22 cellular contexts compared by ENCODE assay signal in the genomic region with DNA sequence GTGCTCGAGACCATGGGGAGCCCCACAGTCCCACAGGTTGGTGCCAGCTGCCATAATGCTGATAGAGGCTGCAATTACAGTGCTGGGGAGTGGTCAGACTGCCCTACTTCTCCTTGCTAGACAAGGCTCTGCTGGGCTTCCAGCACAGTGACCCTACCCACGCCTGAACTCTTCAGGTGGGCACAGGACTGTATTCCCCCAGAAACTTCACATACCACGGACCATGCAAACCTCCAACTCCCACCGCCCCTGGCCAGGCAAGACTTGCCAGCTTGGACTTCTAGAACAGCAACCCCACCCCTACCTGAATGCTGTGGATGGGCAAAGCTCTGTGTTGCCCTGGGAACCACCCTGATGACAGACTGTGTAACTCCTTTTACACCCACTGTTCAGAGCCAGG.
DNase-seq lines count a peak whose midpoint lies in the region; ATAC-seq, FAIRE-seq and TF ChIP-seq lines count a peak whose summit lies in the region.
"Had no signal": no experiment of that assay in that cellular context is flagged by ENCODE, and none has a peak within 500 bp of the region (broad histone marks: within the 10 kb centered on the region; RNA-seq: fewer than 3 reads in every experiment).

No MANE protein-coding gene starts in this region.

- H3K18ac ChIP-seq in trophoblast cell (ENCODE audit: low read length): no peak overlapping the region

- H3K4me1 ChIP-seq in trophoblast cell (ENCODE audit: control insufficient read depth in 1 of 2, insufficient read depth in 2 of 2, low read length in 2 of 2): no peaks in the 10 kb centered on the region
- no peaks in the 10 kb centered on the region for H3K4me1 ChIP-seq in upper lobe of left lung
- no peaks in the 10 kb centered on the region for H3K4me1 ChIP-seq in small intestine (ENCODE audit: control insufficient read depth in 2 of 2, insufficient read depth in 1 of 2, low read depth in 1 of 2, low read length in 1 of 2)
- H3K4me1 ChIP-seq: A549; BE2C; BLaER1 treated with 17β-estradiol and CSF1 and Interleukin-3, amounts not matched to agents 10 nM and 100 nM had no signal

- H3K14ac ChIP-seq in trophoblast cell (ENCODE audit: low read length): no peak overlapping the region

- no peak overlapping the region for H2BK120ac ChIP-seq in trophoblast cell (ENCODE audit: insufficient read depth, low read length, poor library complexity)

- H3K9me3 ChIP-seq in trophoblast cell (ENCODE audit: insufficient read depth, low read depth, low read length): no peaks in the 10 kb centered on the region
- no peaks in the 10 kb centered on the region for H3K9me3 ChIP-seq in upper lobe of left lung
- H3K9me3 ChIP-seq in small intestine (ENCODE audit: control insufficient read depth, low read depth): no peaks in the 10 kb centered on the region
- H3K9me3 ChIP-seq: BE2C; BLaER1 treated with 17β-estradiol and CSF1 and Interleukin-3, amounts not matched to agents 10 nM and 100 nM had no signal

- no peak overlapping the region for H2AK5ac ChIP-seq in trophoblast cell (ENCODE audit: low read length)

- H2BK12ac ChIP-seq in trophoblast cell (ENCODE audit: low read length): no peak overlapping the region

- H3K27me3 Mint-ChIP-seq in chondrocyte (ENCODE audit: low read depth): no peaks in the 10 kb centered on the region
- H3K27me3 Mint-ChIP-seq: CD4-positive, alpha-beta memory T cell had no signal

- H3K27me3 ChIP-seq in trophoblast cell (ENCODE audit: insufficient read depth, low read length) (no peaks in the 10 kb centered on the region), upper lobe of left lung (no peaks in the 10 kb centered on the region), small intestine (ENCODE audit: control insufficient read depth in 2 of 2, insufficient read depth in 2 of 2, low read length in 2 of 2) (no peaks in the 10 kb centered on the region)
- H3K27me3 ChIP-seq: BE2C; BLaER1 treated with 17β-estradiol and CSF1 and Interleukin-3, amounts not matched to agents 10 nM and 100 nM had no signal

- no peak overlapping the region for H4K91ac ChIP-seq in trophoblast cell (ENCODE audit: low read depth, low read length)

- H2BK5ac ChIP-seq in trophoblast cell (ENCODE audit: low read depth, low read length, poor library complexity): no peak overlapping the region

- no peak for TF ChIP-seq EP300 in upper lobe of left lung (IDR thresholded peaks at IDR 0.05)

- no peaks in the 10 kb centered on the region for H3K36me3 Mint-ChIP-seq in chondrocyte (ENCODE audit: low read depth)
- H3K36me3 Mint-ChIP-seq: CD4-positive, alpha-beta memory T cell had no signal

- no peak overlapping the region for H2AFZ ChIP-seq in trophoblast cell (ENCODE audit: insufficient read depth, low read length, poor library complexity)

- no peak overlapping the region for H3K27ac Mint-ChIP-seq in chondrocyte (ENCODE audit: unreplicated experiment)
- H3K27ac Mint-ChIP-seq: CD4-positive, alpha-beta memory T cell had no signal

- H3K9me3 Mint-ChIP-seq in chondrocyte (ENCODE audit: low read depth): no peaks in the 10 kb centered on the region

- peak; percentile 12 to 46 for ATAC-seq in upper lobe of left lung (ENCODE audit: low FRiP score in 2 of 2)
- ATAC-seq: A549, HCT116 had no signal

- peak overlapping the region; percentile 39 for H4K8ac ChIP-seq in trophoblast cell (ENCODE audit: low read depth, low read length)

- H3K27ac ChIP-seq in trophoblast cell (ENCODE audit: low read depth, low read length) (no peak overlapping the region), upper lobe of left lung (no peak overlapping the region), small intestine (ENCODE audit: low read depth in 1 of 2, low read length in 1 of 2) (no peak overlapping the region)
- H3K27ac ChIP-seq: A549; BLaER1 treated with 17β-estradiol and CSF1 and Interleukin-3, amounts not matched to agents 10 nM and 100 nM had no signal

- no peaks in the 10 kb centered on the region for H3K79me2 ChIP-seq in trophoblast cell (ENCODE audit: control insufficient read depth, insufficient read depth, low read length, poor library complexity)

- in situ Hi-C loops in GM13976 (cut with MboI; ENCODE audit: low sequenced_read_pairs, unreplicated experiment): no loop called here

- no peak for FAIRE-seq in small intestine (lab: Jason Lieb, UNC)
- FAIRE-seq: A549, GM12891 had no signal

- H3K4me1 Mint-ChIP-seq in chondrocyte (ENCODE audit: low read depth): peaks cover 7% of the 10 kb centered on the region
- H3K4me1 Mint-ChIP-seq: CD4-positive, alpha-beta memory T cell had no signal

- no peak overlapping the region for H3K4me2 ChIP-seq in trophoblast cell (ENCODE audit: low read length)
- H3K4me2 ChIP-seq: A549; BLaER1 treated with 17β-estradiol and CSF1 and Interleukin-3, amounts not matched to agents 10 nM and 100 nM had no signal

- H4K12ac ChIP-seq in trophoblast cell (ENCODE audit: low read depth, low read length): no peak overlapping the region

- H3K4ac ChIP-seq in trophoblast cell (ENCODE audit: low read depth, low read length): no peak overlapping the region

- no peak for TF ChIP-seq POLR2A in upper lobe of left lung (IDR thresholded peaks at IDR 0.05)

- H3K4me3 ChIP-seq in trophoblast cell (ENCODE audit: low read depth, low read length) (no peak overlapping the region), upper lobe of left lung (no peak overlapping the region), small intestine (ENCODE audit: low read depth in 1 of 2, low read length in 2 of 2) (no peak overlapping the region)
- H3K4me3 ChIP-seq: A549; BLaER1 treated with 17β-estradiol and CSF1 and Interleukin-3, amounts not matched to agents 10 nM and 100 nM had no signal

- H3K23ac ChIP-seq in trophoblast cell (ENCODE audit: low read length): no peak overlapping the region

- no peak for TF ChIP-seq CTCF in chondrocyte (IDR thresholded peaks at IDR 0.05)
- no peak for TF ChIP-seq CTCF in upper lobe of left lung (IDR thresholded peaks at IDR 0.05)
- TF ChIP-seq CTCF in GM13976 (IDR thresholded peaks at IDR 0.05; ENCODE audit: borderline replicate concordance, control extremely low read depth, extremely low read depth, insufficient read depth, missing control alignments): no peak

- no peaks in the 10 kb centered on the region for H3K79me1 ChIP-seq in trophoblast cell (ENCODE audit: low read length)

- no CpG with 5 or more reads among the region's 4 CpGs for WGBS in trophoblast cell (ENCODE audit: extremely low coverage, insufficient coverage, insufficient read length)
- 63 to 67% methylated on average over 4 of the region's 4 CpGs for WGBS in upper lobe of left lung, 2 donors
- 60 to 72% (median 61%) methylated on average over 4 of the region's 4 CpGs for WGBS in small intestine, 3 donors

- H3K4me3 Mint-ChIP-seq in chondrocyte (ENCODE audit: unreplicated experiment): no peak overlapping the region
- H3K4me3 Mint-ChIP-seq: CD4-positive, alpha-beta memory T cell had no signal

- DNase-seq in chondrocyte (ENCODE audit: low spot score) (peak; percentile 68), trophoblast cell (no peak), upper lobe of left lung (no peak), small intestine (no peak), HT-29 (ENCODE audit: low spot score) (no peak), GM13976 (ENCODE audit: low spot score) (no peak)
- DNase-seq: 8988T; ACHN; AML-193; BE2C; Calu3; CD4-positive, alpha-beta memory T cell; COR-L47; DMS53; DMS79 treated with DMSO at 0.1 percent for 48 hours; GF-D8; GOT3; H7 had no signal

- no peaks in the 10 kb centered on the region for H3K36me3 ChIP-seq in trophoblast cell (ENCODE audit: control insufficient read depth in 1 of 2, insufficient read depth in 2 of 2, low read length in 2 of 2)
- no peaks in the 10 kb centered on the region for H3K36me3 ChIP-seq in upper lobe of left lung
- H3K36me3 ChIP-seq in small intestine (ENCODE audit: control insufficient read depth in 2 of 2, insufficient read depth in 2 of 2, low read length in 2 of 2): no peaks in the 10 kb centered on the region
- H3K36me3 ChIP-seq: BE2C; BLaER1 treated with 17β-estradiol and CSF1 and Interleukin-3, amounts not matched to agents 10 nM and 100 nM had no signal

- H3K9ac ChIP-seq in trophoblast cell (ENCODE audit: low read length): no peak overlapping the region
- H3K9ac ChIP-seq: BLaER1 treated with 17β-estradiol and CSF1 and Interleukin-3, amounts not matched to agents 10 nM and 100 nM had no signal
